Comparison of ENCODE assay signal across 41 cellular contexts in the genomic region with DNA sequence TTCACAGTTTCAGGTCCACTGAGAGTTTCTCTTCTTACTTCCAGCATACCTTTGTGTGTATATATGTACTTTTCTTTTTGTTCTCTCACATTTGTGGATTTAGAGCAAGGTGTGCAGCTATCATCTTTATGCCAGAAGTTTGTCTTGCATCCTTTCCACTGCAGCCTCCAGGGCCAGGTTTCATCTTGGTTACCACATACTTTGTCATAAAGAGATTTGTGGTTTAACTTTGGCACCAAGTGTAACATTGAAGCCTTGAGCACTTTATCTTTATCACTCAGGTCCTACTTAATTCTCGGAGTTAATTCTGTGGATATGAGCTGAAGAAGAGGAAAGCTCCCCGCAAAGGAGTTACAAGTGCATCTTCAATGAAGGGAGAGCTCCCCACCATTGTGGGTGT.
"Had no signal": no experiment of that assay in that cellular context is flagged by ENCODE, and none has a peak within 500 bp of the region (broad histone marks: within the 10 kb centered on the region; RNA-seq: fewer than 3 reads in every experiment).

No MANE protein-coding gene starts in this region.

- H3K27ac Mint-ChIP-seq: activated naive CD4-positive, alpha-beta T cell treated with anti-CD3 and anti-CD28 coated beads for 36 hours; activated naive CD4-positive, alpha-beta T cell treated with anti-CD3 and anti-CD28 coated beads, Interleukin-2, amount 10 ng/mL, durations not matched to agents 7 days and 5 days; activated naive CD4-positive, alpha-beta T cell treated with anti-CD3 and anti-CD28 coated beads, Interleukin-2, amount 50 U/mL, for 24 hours; activated naive CD8-positive, alpha-beta T cell; activated naive CD8-positive, alpha-beta T cell treated with anti-CD3 and anti-CD28 coated beads for 36 hours; activated naive CD8-positive, alpha-beta T cell treated with anti-CD3 and anti-CD28 coated beads, Interleukin-2, amount 10 ng/mL, durations not matched to agents 7 days and 5 days; activated naive CD8-positive, alpha-beta T cell treated with anti-CD3 and anti-CD28 coated beads, Interleukin-2, amount 50 U/mL, for 24 hours; activated T-cell treated with anti-CD3 and anti-CD28 coated beads, Interleukin-2, amount 50 U/mL, for 24 hours; activated T-cell treated with anti-CD3 and anti-CD28 coated beads, Interleukin-2, amount 50 U/mL, for 72 hours; activated T-helper 1 cell treated with anti-CD3 and anti-CD28 coated beads, Interleukin-12 subunit alpha, Interleukin-12 subunit beta, Interleukin-2, Interleukin-4 antibody, amounts not matched to agents 30 ng/mL and 10 ng/mL and 1 ng/mL, durations not matched to agents 14 hours and 24 hours and 36 hours; activated T-helper 17 cell treated with anti-CD3 and anti-CD28 coated beads, Interleukin-2, amount 50 U/mL, for 72 hours; activated T-helper 2 cell treated with anti-CD3 and anti-CD28 coated beads, Interferon-gamma antibody, Interleukin-2, Interleukin-4, amounts not matched to agents 10 μg/mL and 5 μg/mL and 100 μg/mL, durations not matched to agents 14 hours and 24 hours and 36 hours; brain had no signal

- DNase-seq: activated effector memory CD4-positive, alpha-beta T cell treated with anti-CD3 and anti-CD28 coated beads, Interleukin-2, amount 50 U/mL, for 16 hours; activated effector memory CD4-positive, alpha-beta T cell treated with Interleukin-2 at 50 U/mL for 16 hours; activated gamma-delta T cell; activated gamma-delta T cell treated with Interleukin-2 at 50 U/mL for 16 hours; activated naive CD4-positive, alpha-beta T cell; activated naive CD4-positive, alpha-beta T cell treated with anti-CD3 and anti-CD28 coated beads for 36 hours; activated naive CD4-positive, alpha-beta T cell treated with anti-CD3 and anti-CD28 coated beads, Interleukin-2, amount 10 ng/mL, durations not matched to agents 7 days and 5 days; activated naive CD4-positive, alpha-beta T cell treated with anti-CD3 and anti-CD28 coated beads, Interleukin-2, amount 50 U/mL, for 16 hours; activated naive CD4-positive, alpha-beta T cell treated with Interleukin-2 at 50 U/mL for 16 hours; activated naive CD8-positive, alpha-beta T cell treated with anti-CD3 and anti-CD28 coated beads for 36 hours; activated naive CD8-positive, alpha-beta T cell treated with anti-CD3 and anti-CD28 coated beads, Interleukin-2, amount 10 ng/mL, durations not matched to agents 7 days and 5 days; activated naive CD8-positive, alpha-beta T cell treated with anti-CD3 and anti-CD28 coated beads, Interleukin-2, amount 50 U/mL, for 24 hours; activated T-cell treated with anti-CD3 and anti-CD28 coated beads for 4 hours; activated T-cell treated with anti-CD3 and anti-CD28 coated beads, Interleukin-2, amount 50 U/mL, for 1 hour; activated T-cell treated with anti-CD3 and anti-CD28 coated beads, Interleukin-2, amount 50 U/mL, for 24 hours; activated T-cell treated with anti-CD3 and anti-CD28 coated beads, Interleukin-2, amount 50 U/mL, for 4 hours; activated T-cell treated with anti-CD3 and anti-CD28 coated beads, Interleukin-2, amount 50 U/mL, for 48 hours; activated T-cell treated with anti-CD3 and anti-CD28 coated beads, Interleukin-2, amount 50 U/mL, for 72 hours; adrenal gland; amniotic stem cell; amygdala; anterior cingulate cortex; aorta; body of pancreas; brain microvascular endothelial cell; caudate nucleus; central memory CD4-positive, alpha-beta T cell; cerebellar nuclear complex had no signal

- FAIRE-seq: astrocyte, bronchial epithelial cell had no signal

- H3K27me3 Mint-ChIP-seq: activated naive CD8-positive, alpha-beta T cell treated with anti-CD3 and anti-CD28 coated beads for 36 hours; activated T-helper 17 cell treated with anti-CD3 and anti-CD28 coated beads, Interleukin-2, amount 50 U/mL, for 72 hours had no signal

- H3K4me3 Mint-ChIP-seq: activated naive CD4-positive, alpha-beta T cell treated with anti-CD3 and anti-CD28 coated beads for 36 hours; activated naive CD4-positive, alpha-beta T cell treated with anti-CD3 and anti-CD28 coated beads, Interleukin-2, amount 10 ng/mL, durations not matched to agents 7 days and 5 days; activated naive CD4-positive, alpha-beta T cell treated with anti-CD3 and anti-CD28 coated beads, Interleukin-2, amount 50 U/mL, for 24 hours; activated naive CD8-positive, alpha-beta T cell; activated naive CD8-positive, alpha-beta T cell treated with anti-CD3 and anti-CD28 coated beads for 36 hours; activated naive CD8-positive, alpha-beta T cell treated with anti-CD3 and anti-CD28 coated beads, Interleukin-2, amount 10 ng/mL, durations not matched to agents 7 days and 5 days; activated naive CD8-positive, alpha-beta T cell treated with anti-CD3 and anti-CD28 coated beads, Interleukin-2, amount 50 U/mL, for 24 hours; activated T-cell treated with anti-CD3 and anti-CD28 coated beads, Interleukin-2, amount 50 U/mL, for 24 hours; activated T-cell treated with anti-CD3 and anti-CD28 coated beads, Interleukin-2, amount 50 U/mL, for 4 hours; activated T-cell treated with anti-CD3 and anti-CD28 coated beads, Interleukin-2, amount 50 U/mL, for 72 hours; activated T-helper 1 cell treated with anti-CD3 and anti-CD28 coated beads, Interleukin-12 subunit alpha, Interleukin-12 subunit beta, Interleukin-2, Interleukin-4 antibody, amounts not matched to agents 30 ng/mL and 10 ng/mL and 1 ng/mL, durations not matched to agents 14 hours and 24 hours and 36 hours; activated T-helper 17 cell treated with anti-CD3 and anti-CD28 coated beads, Interleukin-2, amount 50 U/mL, for 72 hours; brain; central memory CD8-positive, alpha-beta T cell had no signal

- ATAC-seq: activated naive CD4-positive, alpha-beta T cell treated with anti-CD3 and anti-CD28 coated beads, Interleukin-2, amount 50 U/mL, for 72 hours; activated naive CD8-positive, alpha-beta T cell treated with anti-CD3 and anti-CD28 coated beads, Interleukin-2, amount 50 U/mL, for 24 hours; activated T-cell treated with anti-CD3 and anti-CD28 coated beads, Interleukin-2, amount 50 U/mL, for 4 hours; activated T-cell treated with anti-CD3 and anti-CD28 coated beads, Interleukin-2, amount 50 U/mL, for 72 hours; activated T-helper 17 cell treated with anti-CD3 and anti-CD28 coated beads, Interleukin-2, amount 50 U/mL, for 72 hours; body of pancreas had no signal

- H3K4me3 ChIP-seq: adrenal gland, ascending aorta, body of pancreas, breast epithelium, cardiac muscle cell had no signal

- H3K36me3 ChIP-seq: adrenal gland, ascending aorta, brain microvascular endothelial cell, breast epithelium, cardiac muscle cell had no signal

- H3K4me1 ChIP-seq: ascending aorta, body of pancreas, breast epithelium had no signal

- H3K27me3 ChIP-seq: ascending aorta, body of pancreas, brain microvascular endothelial cell, cardiac muscle cell had no signal

- H3K9me3 Mint-ChIP-seq: activated naive CD4-positive, alpha-beta T cell treated with anti-CD3 and anti-CD28 coated beads for 36 hours; activated naive CD4-positive, alpha-beta T cell treated with anti-CD3 and anti-CD28 coated beads, Interleukin-2, amount 10 ng/mL, durations not matched to agents 7 days and 5 days; activated naive CD4-positive, alpha-beta T cell treated with anti-CD3 and anti-CD28 coated beads, Interleukin-2, amount 50 U/mL, for 24 hours; activated naive CD4-positive, alpha-beta T cell treated with anti-CD3 and anti-CD28 coated beads, Interleukin-2, amount 50 U/mL, for 72 hours; activated naive CD8-positive, alpha-beta T cell treated with anti-CD3 and anti-CD28 coated beads for 36 hours; activated naive CD8-positive, alpha-beta T cell treated with anti-CD3 and anti-CD28 coated beads, Interleukin-2, amount 50 U/mL, for 24 hours; activated T-cell treated with anti-CD3 and anti-CD28 coated beads, Interleukin-2, amount 50 U/mL, for 24 hours; activated T-cell treated with anti-CD3 and anti-CD28 coated beads, Interleukin-2, amount 50 U/mL, for 4 hours; activated T-helper 1 cell treated with anti-CD3 and anti-CD28 coated beads, Interleukin-12 subunit alpha, Interleukin-12 subunit beta, Interleukin-2, Interleukin-4 antibody, amounts not matched to agents 30 ng/mL and 10 ng/mL and 1 ng/mL, durations not matched to agents 14 hours and 24 hours and 36 hours; activated T-helper 17 cell treated with anti-CD3 and anti-CD28 coated beads, Interleukin-2, amount 50 U/mL, for 72 hours; activated T-helper 2 cell treated with anti-CD3 and anti-CD28 coated beads, Interferon-gamma antibody, Interleukin-2, Interleukin-4, amounts not matched to agents 10 μg/mL and 5 μg/mL and 100 μg/mL, durations not matched to agents 14 hours and 24 hours and 36 hours; central memory CD8-positive, alpha-beta T cell had no signal

- H3K4me1 Mint-ChIP-seq: activated naive CD4-positive, alpha-beta T cell treated with anti-CD3 and anti-CD28 coated beads, Interleukin-2, amount 10 ng/mL, durations not matched to agents 7 days and 5 days; activated naive CD4-positive, alpha-beta T cell treated with anti-CD3 and anti-CD28 coated beads, Interleukin-2, amount 50 U/mL, for 24 hours; activated naive CD8-positive, alpha-beta T cell treated with anti-CD3 and anti-CD28 coated beads, Interleukin-2, amount 10 ng/mL, durations not matched to agents 7 days and 5 days; activated naive CD8-positive, alpha-beta T cell treated with anti-CD3 and anti-CD28 coated beads, Interleukin-2, amount 50 U/mL, for 24 hours; activated T-helper 17 cell treated with anti-CD3 and anti-CD28 coated beads, Interleukin-2, amount 50 U/mL, for 72 hours; brain; central memory CD8-positive, alpha-beta T cell had no signal

- H3K9me3 ChIP-seq: adrenal gland, body of pancreas, breast epithelium had no signal

- H3K27ac ChIP-seq: adrenal gland, ascending aorta, body of pancreas, brain microvascular endothelial cell, breast epithelium, cardiac muscle cell had no signal
